In the genomic region with DNA sequence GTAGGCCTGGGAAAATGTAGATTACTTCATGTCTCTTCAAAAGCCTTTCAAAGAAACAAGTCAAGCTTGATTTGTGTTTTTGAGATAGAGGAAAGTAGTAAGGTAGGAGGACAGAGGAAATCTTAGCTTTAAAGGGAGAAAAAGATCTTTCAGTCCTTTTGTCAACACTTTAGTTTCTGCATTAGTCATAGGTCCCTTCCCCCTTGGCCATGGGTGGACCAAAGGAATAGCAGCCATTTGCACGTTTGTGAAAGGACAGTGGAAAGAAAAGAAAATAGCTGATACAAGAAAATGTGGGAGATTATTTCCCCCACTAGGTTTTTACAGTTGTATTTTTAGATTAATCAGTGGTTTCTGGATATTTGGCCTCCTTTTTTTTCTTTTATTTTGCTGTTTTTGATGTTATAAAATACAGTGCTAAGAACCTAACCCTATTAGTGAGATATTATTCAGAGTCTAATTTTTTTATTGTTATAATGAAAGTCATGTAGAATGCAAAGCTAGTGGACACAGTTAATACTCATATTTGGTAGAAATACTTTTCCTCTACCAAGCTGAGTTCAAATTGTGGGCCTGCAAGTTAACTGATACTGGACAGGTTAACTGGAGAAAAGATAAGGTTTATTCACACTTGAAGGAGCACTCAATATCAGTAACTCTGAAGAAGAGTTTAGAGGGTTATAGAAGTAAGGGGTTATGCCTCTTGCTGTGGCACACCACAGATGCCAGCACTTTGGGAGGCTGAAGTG, we compare ENCODE assay signal across 10 cellular contexts.
DNase-seq lines count a peak whose midpoint lies in the region; ATAC-seq and TF ChIP-seq lines count a peak whose summit lies in the region.
"Had no signal": no experiment of that assay in that cellular context is flagged by ENCODE, and none has a peak within 500 bp of the region (broad histone marks: within the 10 kb centered on the region; RNA-seq: fewer than 3 reads in every experiment).

No MANE protein-coding gene starts in this region.

- H3K4me1 ChIP-seq in BLaER1 (peaks cover 100% of the 10 kb centered on the region), upper lobe of left lung (peaks cover 0 to 3% (median 0%) of the 10 kb centered on the region in 4 donors)

- no peak for TF ChIP-seq EP300 in upper lobe of left lung (IDR thresholded peaks at IDR 0.05)

- no peaks in the 10 kb centered on the region for H3K27me3 ChIP-seq in BLaER1
- no peaks in the 10 kb centered on the region for H3K27me3 ChIP-seq in upper lobe of left lung

- H3K4me2 ChIP-seq in BLaER1 = peak overlapping the region; percentile 92

- H3K9me3 ChIP-seq in BLaER1 (no peaks in the 10 kb centered on the region), upper lobe of left lung (no peaks in the 10 kb centered on the region)

- H3K4me3 ChIP-seq in BLaER1 (peak overlapping the region; percentile 45), fibroblast of the aortic adventitia (ENCODE audit: low read depth, low read length) (no peak overlapping the region), upper lobe of left lung (no peak overlapping the region)

- H3K9ac ChIP-seq in BLaER1 = peak overlapping the region; percentile 81

- ATAC-seq in GM21447 (IDR thresholded peaks at IDR 0.05; ENCODE audit: unreplicated experiment) (peak; percentile 48), upper lobe of left lung (ENCODE audit: low FRiP score in 2 of 2) (no peak), GM18519 (IDR thresholded peaks at IDR 0.05; ENCODE audit: low FRiP score, unreplicated experiment) (no peak)

- peaks cover 69% of the 10 kb centered on the region for H3K36me3 ChIP-seq in BLaER1
- peaks cover 0 to 18% (median 0%) of the 10 kb centered on the region in 4 donors for H3K36me3 ChIP-seq in upper lobe of left lung

- peak overlapping the region; percentile 95 for H3K27ac ChIP-seq in BLaER1
- H3K27ac ChIP-seq in upper lobe of left lung = no peak overlapping the region

- TF ChIP-seq CTCF in fibroblast of the aortic adventitia (IDR thresholded peaks at IDR 0.05; ENCODE audit: insufficient read depth, low read length) (no peak), upper lobe of left lung (IDR thresholded peaks at IDR 0.05) (no peak)

- TF ChIP-seq POLR2A in upper lobe of left lung (IDR thresholded peaks at IDR 0.05) = no peak

- DNase-seq in RPMI8226 (peak; percentile 55), fibroblast of the aortic adventitia (ENCODE audit: low read depth) (peak; percentile 47), upper lobe of left lung (no peak), middle frontal gyrus (ENCODE audit: extremely low spot score, low spot score) (no peak), NCI-H1105 (lab: John Stamatoyannopoulos, UW) (no peak)
- DNase-seq: central memory CD4-positive, alpha-beta T cell; NCI-H2227 treated with DMSO at 0.1 percent for 48 hours had no signal

- no peaks in the 10 kb centered on the region for H4K20me1 ChIP-seq in BLaER1

- 65 to 77% methylated on average over 1 of the region's 1 CpG for WGBS in upper lobe of left lung, 2 donors

Comparison
In these comparisons a context has a peak if more than half of its experiments do, and no peak if none do; other contexts are left out.
1. DNase-seq: peak in RPMI8226 (single experiment) and fibroblast of the aortic adventitia (single experiment); none in upper lobe of left lung (0 of 2), middle frontal gyrus (single experiment) and NCI-H1105 (single experiment).